ENCODE assay signal across 1 cellular context in the genomic region with DNA sequence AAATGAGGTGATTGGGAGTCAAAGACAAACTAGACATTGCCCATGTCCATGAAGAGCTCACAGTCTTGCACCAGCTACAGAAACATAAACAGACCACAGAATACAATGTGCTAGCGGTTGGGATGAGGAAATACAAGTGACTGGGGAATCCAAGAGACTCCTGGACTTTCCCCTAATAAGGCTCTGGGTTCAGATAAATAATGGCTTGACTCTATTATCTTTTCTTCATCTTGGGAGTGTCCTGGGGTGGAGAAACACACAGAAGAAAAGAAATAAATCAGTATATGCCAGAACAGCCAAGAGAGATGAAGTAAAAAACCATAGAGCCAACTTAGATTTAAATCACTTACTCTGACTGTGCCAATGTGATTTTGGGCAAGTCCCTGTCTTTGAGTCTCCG.
TF ChIP-seq lines count a peak whose summit lies in the region.

No MANE protein-coding gene starts in this region.

TF ChIP-seq in SK-N-SH, 30 proteins besides CTCF, POLR2A, EP300 and RAD21 (continued from another document):
- TF ChIP-seq MXI1 (IDR thresholded peaks at IDR 0.05; ENCODE audit: low read depth, low read length) (no peak), FOXJ3 (CRISPR knock-in tag; IDR thresholded peaks at IDR 0.05) (no peak), GABPA (IDR thresholded peaks at IDR 0.05; ENCODE audit: low read depth) (no peak), ELF1 (IDR thresholded peaks at IDR 0.05) (no peak), NRF1 (IDR thresholded peaks at IDR 0.05; ENCODE audit: low read depth, low read length) (no peak), SIN3A (IDR thresholded peaks at IDR 0.05; ENCODE audit: borderline replicate concordance, low read depth, low read length) (no peak), TEAD4 (IDR thresholded peaks at IDR 0.05; ENCODE audit: borderline replicate concordance, insufficient read depth) (no peak), POLR2AphosphoS5 (IDR thresholded peaks at IDR 0.05; ENCODE audit: low read depth, low read length) (no peak)
- TF ChIP-seq, protein P1, sequence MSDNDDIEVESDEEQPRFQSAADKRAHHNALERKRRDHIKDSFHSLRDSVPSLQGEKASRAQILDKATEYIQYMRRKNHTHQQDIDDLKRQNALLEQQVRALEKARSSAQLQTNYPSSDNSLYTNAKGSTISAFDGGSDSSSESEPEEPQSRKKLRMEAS (IDR thresholded peaks at IDR 0.05; ENCODE audit: low read depth): no peak
